3 cellular contexts compared by ENCODE assay signal in the genomic region with DNA sequence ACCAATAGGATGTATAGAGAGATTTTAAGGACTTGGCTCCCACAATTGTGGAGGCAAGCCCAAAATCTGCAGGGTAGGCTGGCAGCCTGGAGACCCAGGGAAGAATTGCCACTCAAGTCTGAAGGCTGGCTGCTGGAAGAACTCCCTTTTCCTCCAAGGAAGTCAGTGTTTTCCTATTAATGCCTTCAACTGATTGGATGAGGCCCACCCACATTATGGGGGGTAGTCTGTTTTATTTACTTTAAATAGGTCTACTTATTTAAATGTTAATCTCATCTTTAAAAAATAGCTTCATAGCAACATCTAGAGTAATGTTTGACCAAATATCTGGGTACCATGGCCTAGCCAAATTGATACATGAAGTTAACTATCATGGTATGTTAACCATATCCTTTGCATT.
TF ChIP-seq lines count a peak whose summit lies in the region.

No MANE protein-coding gene starts in this region.

TF ChIP-seq in HEK293, 187 proteins besides CTCF, POLR2A, EP300 and RAD21:
- TF ChIP-seq ZNF10 (tag by site-specific recombination; IDR thresholded peaks at IDR 0.05) (peak; percentile 97), WT1 (tag by site-specific recombination; IDR thresholded peaks at IDR 0.05) (no peak), ZNF16 (tag by site-specific recombination; IDR thresholded peaks at IDR 0.05; ENCODE audit: low read depth) (no peak), REPIN1 (tag by site-specific recombination; IDR thresholded peaks at IDR 0.05; ENCODE audit: low read depth) (no peak)

TF ChIP-seq in K562, 482 proteins besides CTCF, POLR2A, EP300 and RAD21:
- TF ChIP-seq ZNF134 (CRISPR knock-in tag; conservative IDR thresholded peaks at IDR 0.05) (peak; percentile 96), STAG1 (CRISPR knock-in tag; IDR thresholded peaks at IDR 0.05; ENCODE audit: borderline replicate concordance) (no peak)

TF ChIP-seq in HepG2, 621 proteins besides CTCF, POLR2A, EP300 and RAD21:
- TF ChIP-seq, protein P1, sequence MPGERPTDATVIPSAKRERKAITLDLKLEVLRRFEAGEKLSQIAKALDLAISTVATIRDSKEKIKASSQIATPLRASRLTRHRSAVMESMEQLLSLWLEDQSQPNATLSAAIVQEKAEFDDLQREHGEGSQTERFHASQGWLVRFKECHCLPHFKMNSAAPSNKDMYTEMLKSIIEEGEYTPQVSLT (CRISPR knock-in tag; IDR thresholded peaks at IDR 0.05; ENCODE audit: borderline replicate concordance, low read depth), result no peak
- no peak for TF ChIP-seq ZNF180 (CRISPR knock-in tag; IDR thresholded peaks at IDR 0.05; ENCODE audit: borderline replicate concordance, low read depth)
- TF ChIP-seq ZNF12 (CRISPR knock-in tag; IDR thresholded peaks at IDR 0.05), result no peak
- TF ChIP-seq HDAC6 (IDR thresholded peaks at IDR 0.05; ENCODE audit: low read depth, low read length), result no peak
- TF ChIP-seq, protein P2, sequence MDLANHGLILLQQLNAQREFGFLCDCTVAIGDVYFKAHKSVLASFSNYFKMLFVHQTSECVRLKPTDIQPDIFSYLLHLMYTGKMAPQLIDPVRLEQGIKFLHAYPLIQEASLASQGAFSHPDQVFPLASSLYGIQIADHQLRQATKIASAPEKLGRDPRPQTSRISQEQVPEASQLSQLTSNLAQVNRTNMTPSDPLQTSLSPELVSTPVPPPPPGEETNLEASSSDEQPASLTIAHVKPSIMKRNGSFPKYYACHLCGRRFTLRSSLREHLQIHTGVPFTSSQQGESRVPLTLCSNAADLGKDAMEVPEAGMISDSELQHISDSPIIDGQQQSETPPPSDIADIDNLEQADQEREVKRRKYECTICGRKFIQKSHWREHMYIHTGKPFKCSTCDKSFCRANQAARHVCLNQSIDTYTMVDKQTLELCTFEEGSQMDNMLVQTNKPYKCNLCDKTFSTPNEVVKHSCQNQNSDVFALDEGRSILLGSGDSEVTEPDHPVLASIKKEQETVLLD (CRISPR knock-in tag; IDR thresholded peaks at IDR 0.05; ENCODE audit: low read depth), result no peak
- TF ChIP-seq ZBTB7B (CRISPR knock-in tag; IDR thresholded peaks at IDR 0.05), result no peak
- TF ChIP-seq DNMT3B (CRISPR knock-in tag; conservative IDR thresholded peaks at IDR 0.05), result no peak
- TF ChIP-seq ZNF430 (CRISPR knock-in tag; IDR thresholded peaks at IDR 0.05), result no peak
- TF ChIP-seq NR2F6 (IDR thresholded peaks at IDR 0.05), result no peak
- TF ChIP-seq NR2F6 (CRISPR knock-in tag; IDR thresholded peaks at IDR 0.05), result no peak
- no peak for TF ChIP-seq RARG (CRISPR knock-in tag; IDR thresholded peaks at IDR 0.05; ENCODE audit: low read depth)
- TF ChIP-seq ZNF335 (CRISPR knock-in tag; IDR thresholded peaks at IDR 0.05), result no peak
- TF ChIP-seq MIER2 (CRISPR knock-in tag; IDR thresholded peaks at IDR 0.05), result no peak
- TF ChIP-seq, protein P3, sequence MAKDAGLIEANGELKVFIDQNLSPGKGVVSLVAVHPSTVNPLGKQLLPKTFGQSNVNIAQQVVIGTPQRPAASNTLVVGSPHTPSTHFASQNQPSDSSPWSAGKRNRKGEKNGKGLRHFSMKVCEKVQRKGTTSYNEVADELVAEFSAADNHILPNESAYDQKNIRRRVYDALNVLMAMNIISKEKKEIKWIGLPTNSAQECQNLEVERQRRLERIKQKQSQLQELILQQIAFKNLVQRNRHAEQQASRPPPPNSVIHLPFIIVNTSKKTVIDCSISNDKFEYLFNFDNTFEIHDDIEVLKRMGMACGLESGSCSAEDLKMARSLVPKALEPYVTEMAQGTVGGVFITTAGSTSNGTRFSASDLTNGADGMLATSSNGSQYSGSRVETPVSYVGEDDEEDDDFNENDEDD (CRISPR knock-in tag; IDR thresholded peaks at IDR 0.05; ENCODE audit: borderline replicate concordance), result no peak
- TF ChIP-seq, protein P4, sequence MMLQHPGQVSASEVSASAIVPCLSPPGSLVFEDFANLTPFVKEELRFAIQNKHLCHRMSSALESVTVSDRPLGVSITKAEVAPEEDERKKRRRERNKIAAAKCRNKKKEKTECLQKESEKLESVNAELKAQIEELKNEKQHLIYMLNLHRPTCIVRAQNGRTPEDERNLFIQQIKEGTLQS (CRISPR knock-in tag; IDR thresholded peaks at IDR 0.05), result no peak
- no peak for TF ChIP-seq NR2F2 (IDR thresholded peaks at IDR 0.05; ENCODE audit: borderline replicate concordance, low read depth)
